ENCODE assay signal across 37 cellular contexts in genomic region chr17:10804546-10804945, GRCh38. TPM values are rescaled to one million over a fixed set of nuclear protein-coding genes. Genes with fewer than 3 reads are reported as not detected.
"Had no signal": no experiment of that assay in that cellular context is flagged by ENCODE, and none has a peak within 500 bp of the region (broad histone marks: within the 10 kb centered on the region; RNA-seq: fewer than 3 reads in every experiment).

No MANE protein-coding gene starts in this region.

- H3K4me3 ChIP-seq: ascending aorta, cardiac muscle cell had no signal

- H3K4me1 ChIP-seq: ascending aorta had no signal

- H3K36me3 ChIP-seq: ascending aorta, cardiac muscle cell, WERI-Rb-1 had no signal

- H3K27me3 ChIP-seq: ascending aorta, cardiac muscle cell had no signal

- H3K27ac ChIP-seq: ascending aorta, cardiac muscle cell, KMS-11, RWPE1, WERI-Rb-1 had no signal

- DNase-seq: activated CD4-positive, alpha-beta memory T cell treated with anti-CD3 and anti-CD28 coated beads, Interleukin-2, amount 10 ng/mL, durations not matched to agents 7 days and 5 days; activated CD4-positive, alpha-beta T cell treated with anti-CD3 and anti-CD28 coated beads for 1 hour; activated CD4-positive, alpha-beta T cell treated with anti-CD3 and anti-CD28 coated beads for 48 hours; activated CD4-positive, CD25-positive, alpha-beta regulatory T cell; activated CD8-positive, alpha-beta memory T cell treated with anti-CD3 and anti-CD28 coated beads for 24 hours; activated CD8-positive, alpha-beta memory T cell treated with anti-CD3 and anti-CD28 coated beads, Interleukin-2, amount 10 ng/mL, durations not matched to agents 7 days and 5 days; activated CD8-positive, alpha-beta memory T cell treated with anti-CD3 and anti-CD28 coated beads, Interleukin-2, amount 50 U/mL, for 48 hours; activated effector memory CD4-positive, alpha-beta T cell treated with Interleukin-2 at 50 U/mL for 16 hours; activated naive CD4-positive, alpha-beta T cell; activated naive CD4-positive, alpha-beta T cell treated with anti-CD3 and anti-CD28 coated beads, Interleukin-2, amount 50 U/mL, for 16 hours; activated naive CD8-positive, alpha-beta T cell treated with anti-CD3 and anti-CD28 coated beads for 36 hours; activated T-cell treated with anti-CD3 and anti-CD28 coated beads, Interleukin-2, amount 50 U/mL, for 48 hours; MM.1S; MV-4-11; NCI-H1092; NCI-H1417; NCI-H187 treated with DMSO at 0.1 percent for 48 hours; NCI-H2081; NCI-H2171 treated with DMSO at 0.1 percent for 48 hours; NCI-H2227 treated with DMSO at 0.1 percent for 48 hours; NCI-H446 treated with DMSO at 0.1 percent for 48 hours; NCI-H69; NK-92 treated with Interleukin-12 subunit alpha and Interleukin-12 subunit beta, amount 100 ng/mL, for 24 hours; PC-3; SIG-M5; T-cell; T-helper 2 cell; T-helper 9 cell had no signal

- H3K9me3 ChIP-seq: ascending aorta had no signal

- ATAC-seq: activated CD8-positive, alpha-beta memory T cell treated with anti-CD3 and anti-CD28 coated beads, Interleukin-2, amount 10 ng/mL, durations not matched to agents 7 days and 5 days; PC-3; SK-N-SH treated with all-trans-retinoic acid at 6 μM for 48 hours; T-cell had no signal

RNA-seq across cellular contexts. Expression of gene TMEM238L, which starts 0.6 kb away (rescaled TPM):
- total RNA-seq: activated CD4-positive, alpha-beta memory T cell treated with anti-CD3 and anti-CD28 coated beads, Interleukin-2, amount 10 ng/mL, durations not matched to agents 7 days and 5 days; activated CD8-positive, alpha-beta memory T cell treated with anti-CD3 and anti-CD28 coated beads, Interleukin-2, amount 10 ng/mL, durations not matched to agents 7 days and 5 days; activated naive CD8-positive, alpha-beta T cell treated with anti-CD3 and anti-CD28 coated beads for 36 hours; ascending aorta; cardiac muscle cell; LHCN-M2; PC-3; Right ventricle myocardium inferior; SK-MEL-5; T-cell had no signal
- polyA plus RNA-seq: cardiac muscle cell had no signal

RNA-seq across cellular contexts. Expression of gene PIRT, which starts 33.3 kb away (rescaled TPM):
- total RNA-seq: activated CD4-positive, alpha-beta memory T cell treated with anti-CD3 and anti-CD28 coated beads, Interleukin-2, amount 10 ng/mL, durations not matched to agents 7 days and 5 days; activated CD8-positive, alpha-beta memory T cell treated with anti-CD3 and anti-CD28 coated beads, Interleukin-2, amount 10 ng/mL, durations not matched to agents 7 days and 5 days; activated naive CD8-positive, alpha-beta T cell treated with anti-CD3 and anti-CD28 coated beads for 36 hours; ascending aorta; cardiac muscle cell; LHCN-M2; PC-3; Right ventricle myocardium inferior; SK-MEL-5; T-cell had no signal
- polyA plus RNA-seq: cardiac muscle cell had no signal
